ENCODE assay signal across 18 cellular contexts in genomic region chr3:55521086-55522060, GRCh38. TPM values are rescaled to one million over a fixed set of nuclear protein-coding genes. Genes with fewer than 3 reads are reported as not detected.
DNase-seq lines count a peak whose midpoint lies in the region; ATAC-seq, FAIRE-seq and TF ChIP-seq lines count a peak whose summit lies in the region.
"Had no signal": no experiment of that assay in that cellular context is flagged by ENCODE, and none has a peak within 500 bp of the region (broad histone marks: within the 10 kb centered on the region; RNA-seq: fewer than 3 reads in every experiment).

No MANE protein-coding gene starts in this region.

- no peaks in the 10 kb centered on the region for H3K4me1 ChIP-seq in testis
- H3K4me1 ChIP-seq: heart right ventricle had no signal

- H3K4me1 Mint-ChIP-seq in activated CD8-positive, alpha-beta T cell treated with anti-CD3 and anti-CD28 coated beads, Interleukin-2, amount 10 ng/mL, durations not matched to agents 7 days and 5 days (ENCODE audit: low read depth), result no peaks in the 10 kb centered on the region

- no peak overlapping the region for H3K4me3 ChIP-seq in testis
- H3K4me3 ChIP-seq: heart right ventricle had no signal

- intact Hi-C loops in testis (cut with DNase I; ENCODE audit: low total_unique reads), result no loop called here

- no peaks in the 10 kb centered on the region for H3K9me3 Mint-ChIP-seq in activated CD8-positive, alpha-beta T cell treated with anti-CD3 and anti-CD28 coated beads, Interleukin-2, amount 10 ng/mL, durations not matched to agents 7 days and 5 days (ENCODE audit: insufficient read depth)
- H3K9me3 Mint-ChIP-seq: stimulated activated naive CD8-positive, alpha-beta T cell treated with anti-CD3 and anti-CD28 coated beads, Interleukin-15, Interleukin-2, amounts not matched to agents 100 ng/mL and 50 ng/mL, for 24 hours; T-helper 2 cell treated with Interferon-gamma antibody and Interleukin-4, amounts not matched to agents 5 μg/mL and 100 μg/mL, for 36 hours had no signal

- no peak for ATAC-seq in HG02588 (IDR thresholded peaks at IDR 0.05; ENCODE audit: unreplicated experiment)
- ATAC-seq in activated CD8-positive, alpha-beta T cell treated with anti-CD3 and anti-CD28 coated beads, Interleukin-2, amount 10 ng/mL, durations not matched to agents 7 days and 5 days, result no peak
- ATAC-seq: heart right ventricle had no signal

- H3K27ac ChIP-seq in testis, result no peak overlapping the region
- H3K27ac ChIP-seq: heart right ventricle, KMS-11 had no signal

- H3K27me3 ChIP-seq in testis, result no peaks in the 10 kb centered on the region

- no peak overlapping the region for H3K27ac Mint-ChIP-seq in activated CD8-positive, alpha-beta T cell treated with anti-CD3 and anti-CD28 coated beads, Interleukin-2, amount 10 ng/mL, durations not matched to agents 7 days and 5 days
- H3K27ac Mint-ChIP-seq: activated naive CD8-positive, alpha-beta T cell; stimulated activated naive CD8-positive, alpha-beta T cell treated with anti-CD3 and anti-CD28 coated beads, Interleukin-15, Interleukin-2, amounts not matched to agents 100 ng/mL and 50 ng/mL, for 24 hours; T-helper 2 cell treated with Interferon-gamma antibody and Interleukin-4, amounts not matched to agents 5 μg/mL and 100 μg/mL, for 36 hours had no signal

- H3K36me3 ChIP-seq in testis (ENCODE audit: low read depth, missing control alignments), result no peaks in the 10 kb centered on the region
- H3K36me3 ChIP-seq: heart right ventricle had no signal

- DNase-seq in NCI-H2227 treated with DMSO at 0.1 percent for 48 hours (lab: John Stamatoyannopoulos, UW), result peak; percentile 42
- peak; percentile 55 for DNase-seq in fibroblast of peridontal ligament (ENCODE audit: extremely low read depth)
- DNase-seq in retina, result peak; percentile 18
- no peak for DNase-seq in DMS 273 treated with DMSO at 0.1 percent for 48 hours (lab: John Stamatoyannopoulos, UW)
- no peak for DNase-seq in activated CD8-positive, alpha-beta T cell treated with anti-CD3 and anti-CD28 coated beads, Interleukin-2, amount 10 ng/mL, durations not matched to agents 7 days and 5 days
- DNase-seq in testis, result no peak
- DNase-seq: COR-L47; heart right ventricle; posterior cingulate gyrus; stimulated activated CD4-positive, alpha-beta T cell treated with anti-CD3 and anti-CD28 coated beads, Interleukin-4, amount 100 ng/mL, for 4 hours had no signal

- no peak for TF ChIP-seq CTCF in testis (IDR thresholded peaks at IDR 0.05)

- H3K27me3 Mint-ChIP-seq in activated CD8-positive, alpha-beta T cell treated with anti-CD3 and anti-CD28 coated beads, Interleukin-2, amount 10 ng/mL, durations not matched to agents 7 days and 5 days (ENCODE audit: low read depth), result no peaks in the 10 kb centered on the region
- H3K27me3 Mint-ChIP-seq: activated naive CD8-positive, alpha-beta T cell; stimulated activated naive CD8-positive, alpha-beta T cell treated with anti-CD3 and anti-CD28 coated beads, Interleukin-15, Interleukin-2, amounts not matched to agents 100 ng/mL and 50 ng/mL, for 24 hours had no signal

- CTCF ChIA-PET in activated CD8-positive, alpha-beta T cell treated with anti-CD3 and anti-CD28 coated beads, Interleukin-2, amount 10 ng/mL, durations not matched to agents 7 days and 5 days (lab: Charles Lee), result no interaction called here

- no peaks in the 10 kb centered on the region for H3K9me3 ChIP-seq in testis
- H3K9me3 ChIP-seq: heart right ventricle had no signal

- H3K36me3 Mint-ChIP-seq in activated CD8-positive, alpha-beta T cell treated with anti-CD3 and anti-CD28 coated beads, Interleukin-2, amount 10 ng/mL, durations not matched to agents 7 days and 5 days (ENCODE audit: low read depth), result no peaks in the 10 kb centered on the region
- H3K36me3 Mint-ChIP-seq: activated naive CD8-positive, alpha-beta T cell had no signal

- FAIRE-seq in G401.6 (lab: Jason Lieb, UNC), result peak; percentile 96
- FAIRE-seq: GM12892 had no signal

- no peak for TF ChIP-seq POLR2A in testis (IDR thresholded peaks at IDR 0.05)

- WGBS in testis, 2 donors, result 78 to 85% methylated on average over 12 of the region's 12 CpGs

- no peak overlapping the region for H3K4me3 Mint-ChIP-seq in activated CD8-positive, alpha-beta T cell treated with anti-CD3 and anti-CD28 coated beads, Interleukin-2, amount 10 ng/mL, durations not matched to agents 7 days and 5 days
- H3K4me3 Mint-ChIP-seq: activated naive CD8-positive, alpha-beta T cell; stimulated activated naive CD8-positive, alpha-beta T cell treated with anti-CD3 and anti-CD28 coated beads, Interleukin-15, Interleukin-2, amounts not matched to agents 100 ng/mL and 50 ng/mL, for 24 hours; T-helper 2 cell treated with Interferon-gamma antibody and Interleukin-4, amounts not matched to agents 5 μg/mL and 100 μg/mL, for 36 hours had no signal

- POLR2A ChIA-PET in activated CD8-positive, alpha-beta T cell treated with anti-CD3 and anti-CD28 coated beads, Interleukin-2, amount 10 ng/mL, durations not matched to agents 7 days and 5 days (lab: Charles Lee), result no interaction called here

RNA-seq across cellular contexts. Expression of gene WNT5A, which starts 34.3 kb away (rescaled TPM):
- total RNA-seq in activated CD8-positive, alpha-beta T cell treated with anti-CD3 and anti-CD28 coated beads, Interleukin-2, amount 10 ng/mL, durations not matched to agents 7 days and 5 days, result not detected
- total RNA-seq in testis, result 10 to 100 TPM; 11.1 to 12.4 TPM
- polyA plus RNA-seq in testis (ENCODE audit: insufficient read depth, low read depth, low replicate concordance), result 3.4 TPM
- total RNA-seq: activated CD8-positive, alpha-beta memory T cell treated with anti-CD3 and anti-CD28 coated beads for 36 hours had no signal

Comparison
In these comparisons a context has a peak if more than half of its experiments do, and no peak if none do; other contexts are left out.
1. DNase-seq: peak in NCI-H2227 treated with DMSO at 0.1 percent for 48 hours (single experiment), fibroblast of peridontal ligament (single experiment) and retina (single experiment); none in DMS 273 treated with DMSO at 0.1 percent for 48 hours (single experiment), activated CD8-positive, alpha-beta T cell treated with anti-CD3 and anti-CD28 coated beads, Interleukin-2, amount 10 ng/mL, durations not matched to agents 7 days and 5 days (single experiment) and testis (single experiment).
2. RNA of gene WNT5A, which starts 34.3 kb away (total RNA-seq): 11.1 to 12.4 TPM in testis; not detected in activated CD8-positive, alpha-beta T cell treated with anti-CD3 and anti-CD28 coated beads, Interleukin-2, amount 10 ng/mL, durations not matched to agents 7 days and 5 days; every median in the first group is over 10 times any median in the second.